In the genomic region with DNA sequence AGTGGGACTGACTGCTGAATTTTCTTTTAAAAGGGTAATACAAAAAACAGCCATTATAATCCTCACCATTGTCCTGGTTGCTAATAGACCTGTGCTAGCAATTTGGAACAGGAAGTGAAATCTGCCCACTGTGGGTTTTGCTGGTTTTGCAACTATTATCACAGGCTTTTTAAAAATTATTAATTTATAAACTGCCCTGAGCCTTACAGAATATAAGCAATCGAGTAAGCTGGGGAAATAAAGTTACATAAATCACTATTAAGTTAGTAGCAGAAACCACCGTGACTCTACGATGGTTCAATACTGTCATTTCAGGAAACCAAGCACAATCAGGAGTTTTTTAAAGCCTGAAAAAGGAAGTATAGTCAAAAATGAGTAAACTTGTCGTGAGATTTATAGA, we compare ENCODE assay signal across 11 cellular contexts.
A peak's percentile ranks its signal among the peaks of the same experiment; 100 is the strongest.
DNase-seq lines count a peak whose midpoint lies in the region; ATAC-seq and TF ChIP-seq lines count a peak whose summit lies in the region.
"Had no signal": no experiment of that assay in that cellular context is flagged by ENCODE, and none has a peak within 500 bp of the region (broad histone marks: within the 10 kb centered on the region; RNA-seq: fewer than 3 reads in every experiment).

No MANE protein-coding gene starts in this region.

- H3K4me3 ChIP-seq in upper lobe of right lung (no peak overlapping the region), psoas muscle (no peak overlapping the region)

- TF ChIP-seq CTCF in upper lobe of right lung (IDR thresholded peaks at IDR 0.05) = no peak
- no peak for TF ChIP-seq CTCF in psoas muscle (IDR thresholded peaks at IDR 0.05)

- no peaks in the 10 kb centered on the region for H3K36me3 ChIP-seq in upper lobe of right lung
- no peaks in the 10 kb centered on the region for H3K36me3 ChIP-seq in psoas muscle (ENCODE audit: insufficient read depth in 1 of 2, low read depth in 1 of 2)
- H3K36me3 ChIP-seq: neutrophil had no signal

- H3K4me1 ChIP-seq in upper lobe of right lung (no peaks in the 10 kb centered on the region), psoas muscle (no peaks in the 10 kb centered on the region)

- H3K27me3 ChIP-seq in upper lobe of right lung (no peaks in the 10 kb centered on the region), psoas muscle (ENCODE audit: insufficient read depth in 3 of 3, low read length in 2 of 3) (no peaks in the 10 kb centered on the region)
- H3K27me3 ChIP-seq: neutrophil had no signal

- no peak overlapping the region for H3K27ac ChIP-seq in upper lobe of right lung
- no peak overlapping the region for H3K27ac ChIP-seq in psoas muscle
- H3K27ac ChIP-seq: neutrophil had no signal

- H3K9me3 ChIP-seq in upper lobe of right lung (no peaks in the 10 kb centered on the region), psoas muscle (no peaks in the 10 kb centered on the region)
- H3K9me3 ChIP-seq: neutrophil had no signal

- 45 to 51% (median 51%) methylated on average over 4 of the region's 4 CpGs for WGBS in psoas muscle, 3 donors

- ATAC-seq in GM19328 (IDR thresholded peaks at IDR 0.05; ENCODE audit: unreplicated experiment) (peak; percentile 74), HG02763 (IDR thresholded peaks at IDR 0.05; ENCODE audit: unreplicated experiment) (peak; percentile 79), HG03521 (IDR thresholded peaks at IDR 0.05; ENCODE audit: unreplicated experiment) (peak; percentile 83), upper lobe of right lung (peak; percentile 34), psoas muscle (no peak)

- DNase-seq in upper lobe of right lung = no peak
- no peak for DNase-seq in activated CD4-positive, CD25-positive, alpha-beta regulatory T cell treated with anti-CD3 and anti-CD28 coated beads, Interleukin-2, amount 50 U/mL, for 72 hours
- no peak for DNase-seq in HuH-7.5 (ENCODE audit: low spot score)
- DNase-seq in psoas muscle = no peak
- DNase-seq: activated CD4-positive, alpha-beta T cell treated with anti-CD3 and anti-CD28 coated beads, Interleukin-2, amount 10 ng/mL, durations not matched to agents 24 days and 14 days; amygdala; NCI-H1694 had no signal

- intact Hi-C loops in upper lobe of right lung (cut with DNase I) = no loop called here
- intact Hi-C loops in psoas muscle (cut with DNase I) = no loop called here

Comparison
In these comparisons a context has a peak if more than half of its experiments do, and no peak if none do; other contexts are left out.
1. ATAC-seq: peak in GM19328 (single experiment), HG02763 (single experiment), HG03521 (single experiment) and upper lobe of right lung (single experiment); none in psoas muscle (0 of 4).